Comparison of ENCODE assay signal across 13 cellular contexts in the genomic region with DNA sequence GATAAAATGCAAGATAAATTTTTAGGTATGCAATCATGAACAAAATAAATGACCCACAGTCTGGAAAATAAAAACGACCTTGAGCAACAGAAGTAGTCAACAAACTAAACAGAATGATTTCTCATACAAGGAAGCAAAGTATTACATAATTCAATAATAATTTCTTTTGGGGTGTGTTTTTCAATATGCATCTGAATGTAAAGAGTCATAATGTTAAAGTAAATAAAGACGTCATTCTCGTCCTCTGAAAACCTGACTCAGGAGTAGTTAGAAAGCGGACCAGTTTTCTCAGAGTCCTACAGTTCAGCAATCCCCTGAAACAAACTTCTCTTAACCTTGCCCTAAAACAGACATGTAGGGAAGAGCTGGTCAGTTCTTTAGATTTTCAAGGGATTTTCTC. TPM values are rescaled to one million over a fixed set of nuclear protein-coding genes. Genes with fewer than 3 reads are reported as not detected.
DNase-seq lines count a peak whose midpoint lies in the region; ATAC-seq and TF ChIP-seq lines count a peak whose summit lies in the region.
"Had no signal": no experiment of that assay in that cellular context is flagged by ENCODE, and none has a peak within 500 bp of the region (broad histone marks: within the 10 kb centered on the region; RNA-seq: fewer than 3 reads in every experiment).

No MANE protein-coding gene starts in this region.

- TF ChIP-seq POLR2A in adrenal gland (IDR thresholded peaks at IDR 0.05) (no peak), gastrocnemius medialis (IDR thresholded peaks at IDR 0.05) (no peak)

- peaks cover 3% of the 10 kb centered on the region; the same call in 1 of the 2 replicates for H4K20me1 ChIP-seq in GM23338 (replicated peaks; ENCODE audit: insufficient read depth)

- H3K27ac Mint-ChIP-seq in GM23338, result 0 out of 2 replicates have a peak overlapping the region, but pooled peaks have one; percentile 27
- no peak overlapping the region for H3K27ac Mint-ChIP-seq in stimulated activated naive CD8-positive, alpha-beta T cell treated with anti-CD3 and anti-CD28 coated beads, Interleukin-15, amount 100 ng/mL, for 72 hours
- H3K27ac Mint-ChIP-seq in naive thymus-derived CD8-positive, alpha-beta T cell, result no peak overlapping the region
- H3K27ac Mint-ChIP-seq: activated T-cell treated with anti-CD3 and anti-CD28 coated beads, Interleukin-2, amount 50 U/mL, for 24 hours had no signal

- TF ChIP-seq CTCF in GM23338 (conservative IDR thresholded peaks at IDR 0.05; ENCODE audit: low read depth in 2 of 2), result no peak
- no peak for TF ChIP-seq CTCF in adrenal gland (IDR thresholded peaks at IDR 0.05)
- no peak for TF ChIP-seq CTCF in fibroblast of mammary gland (conservative IDR thresholded peaks at IDR 0.05; ENCODE audit: control insufficient read depth, insufficient read depth, low read depth, low read length)
- no peak for TF ChIP-seq CTCF in gastrocnemius medialis (IDR thresholded peaks at IDR 0.05 in 4 of 5, conservative IDR thresholded peaks at IDR 0.05 in 1 of 5)

- no peaks in the 10 kb centered on the region for H3K9me2 ChIP-seq in GM23338 (ENCODE audit: insufficient read depth)

- no peaks in the 10 kb centered on the region for H3F3A ChIP-seq in GM23338 (replicated peaks; ENCODE audit: low read depth)

- intact Hi-C loops in adrenal gland (cut with DNase I) (loop anchor here in 1 of 2 donors (10.0 kb wide), 1 partner anchor 55 kb away; no protein-coding TSS in a partner anchor), gastrocnemius medialis (cut with DNase I; ENCODE audit: low total_unique reads) (no loop called here)

- no peaks in the 10 kb centered on the region for H3K27me3 ChIP-seq in GM23338 (ENCODE audit: insufficient read depth)
- H3K27me3 ChIP-seq in adrenal gland, result no peaks in the 10 kb centered on the region
- H3K27me3 ChIP-seq in gastrocnemius medialis, result no peaks in the 10 kb centered on the region
- H3K27me3 ChIP-seq: neutrophil had no signal

- no peak overlapping the region for H3K4me3 ChIP-seq in GM23338
- H3K4me3 ChIP-seq in adrenal gland, result no peak overlapping the region
- no peak overlapping the region for H3K4me3 ChIP-seq in fibroblast of mammary gland (ENCODE audit: control insufficient read depth, low read depth, low read length)
- no peak overlapping the region for H3K4me3 ChIP-seq in gastrocnemius medialis

- H3K4me1 ChIP-seq in GM23338 (ENCODE audit: insufficient read depth) (peaks cover 16% of the 10 kb centered on the region), adrenal gland (replicated peaks in 1 of 2) (peaks cover 18 to 20% of the 10 kb centered on the region in 2 donors), gastrocnemius medialis (peaks cover 23 to 26% of the 10 kb centered on the region in 2 donors)

- H3K4me2 ChIP-seq in GM23338, result no peak overlapping the region

- H3K9me3 ChIP-seq in adrenal gland (replicated peaks in 1 of 3) (no peaks in the 10 kb centered on the region), gastrocnemius medialis (no peaks in the 10 kb centered on the region)
- H3K9me3 ChIP-seq: neutrophil had no signal

- no peaks in the 10 kb centered on the region for H3K36me3 ChIP-seq in GM23338 (ENCODE audit: insufficient read depth)
- H3K36me3 ChIP-seq in adrenal gland (replicated peaks in 1 of 2), result no peaks in the 10 kb centered on the region
- no peaks in the 10 kb centered on the region for H3K36me3 ChIP-seq in gastrocnemius medialis
- H3K36me3 ChIP-seq: neutrophil had no signal

- DNase-seq in GM23338 (ENCODE audit: low spot score), result no peak
- DNase-seq in adrenal gland, result no peak
- DNase-seq in fibroblast of mammary gland (ENCODE audit: low read depth), result peak; percentile 42
- no peak for DNase-seq in gastrocnemius medialis
- DNase-seq in stimulated activated naive CD8-positive, alpha-beta T cell treated with anti-CD3 and anti-CD28 coated beads, Interleukin-15, amount 100 ng/mL, for 72 hours, result no peak
- DNase-seq in SHP77 (lab: John Stamatoyannopoulos, UW), result no peak
- DNase-seq in naive thymus-derived CD8-positive, alpha-beta T cell, result no peak
- no peak for DNase-seq in activated naive CD4-positive, alpha-beta T cell treated with anti-CD3 and anti-CD28 coated beads, Interleukin-2, amount 50 U/mL, for 16 hours
- DNase-seq: activated T-cell treated with anti-CD3 and anti-CD28 coated beads, Interleukin-2, amount 50 U/mL, for 24 hours; anterior cingulate cortex; NCI-H1092 treated with DMSO at 0.1 percent for 48 hours; NCI-H526 had no signal

- in situ Hi-C loops in gastrocnemius medialis (cut with MboI; ENCODE audit: low sequenced_read_pairs in 4 of 4), result no loop called here

- no peak overlapping the region for H3K27ac ChIP-seq in GM23338 (ENCODE audit: low read depth)
- H3K27ac ChIP-seq in adrenal gland, result peak overlapping the region in 3 of 5 donors; percentile 3 to 67 (median 61)
- H3K27ac ChIP-seq in gastrocnemius medialis, result peak overlapping the region; percentile 2 to 51 (median 34)
- H3K27ac ChIP-seq: neutrophil had no signal

- ATAC-seq in GM23338, result no peak
- no peak for ATAC-seq in gastrocnemius medialis
- no peak for ATAC-seq in stimulated activated naive CD8-positive, alpha-beta T cell treated with anti-CD3 and anti-CD28 coated beads, Interleukin-15, amount 100 ng/mL, for 72 hours
- ATAC-seq in naive thymus-derived CD8-positive, alpha-beta T cell, result no peak

- peaks cover 97% of the 10 kb centered on the region for H3K79me2 ChIP-seq in GM23338 (replicated peaks; ENCODE audit: insufficient read depth)

- H3K27me3 Mint-ChIP-seq in GM23338 (ENCODE audit: insufficient read depth, low read depth, poor library complexity), result no peaks in the 10 kb centered on the region
- H3K27me3 Mint-ChIP-seq in stimulated activated naive CD8-positive, alpha-beta T cell treated with anti-CD3 and anti-CD28 coated beads, Interleukin-15, amount 100 ng/mL, for 72 hours, result peaks cover 8% of the 10 kb centered on the region
- peaks cover 0 to 17% (median 14%) of the 10 kb centered on the region in 5 donors for H3K27me3 Mint-ChIP-seq in naive thymus-derived CD8-positive, alpha-beta T cell

- H3K4me3 Mint-ChIP-seq in GM23338, result no peak overlapping the region
- no peak overlapping the region for H3K4me3 Mint-ChIP-seq in stimulated activated naive CD8-positive, alpha-beta T cell treated with anti-CD3 and anti-CD28 coated beads, Interleukin-15, amount 100 ng/mL, for 72 hours
- H3K4me3 Mint-ChIP-seq in naive thymus-derived CD8-positive, alpha-beta T cell, result no peak overlapping the region
- H3K4me3 Mint-ChIP-seq: activated T-cell treated with anti-CD3 and anti-CD28 coated beads, Interleukin-2, amount 50 U/mL, for 24 hours had no signal

- 39 to 49% (median 45%) methylated on average over 4 of the region's 4 CpGs for WGBS in adrenal gland, 4 donors

- POLR2A ChIA-PET in naive thymus-derived CD8-positive, alpha-beta T cell (lab: Charles Lee), result no interaction called here

- no peaks in the 10 kb centered on the region; the same call in 2 of the 3 replicates for H3K9me3 Mint-ChIP-seq in GM23338
- no peaks in the 10 kb centered on the region for H3K9me3 Mint-ChIP-seq in stimulated activated naive CD8-positive, alpha-beta T cell treated with anti-CD3 and anti-CD28 coated beads, Interleukin-15, amount 100 ng/mL, for 72 hours
- peaks cover 0 to 8% (median 0%) of the 10 kb centered on the region in 9 donors for H3K9me3 Mint-ChIP-seq in naive thymus-derived CD8-positive, alpha-beta T cell

- H3K4me1 Mint-ChIP-seq in GM23338, result peaks cover 23% of the 10 kb centered on the region
- no peaks in the 10 kb centered on the region for H3K4me1 Mint-ChIP-seq in stimulated activated naive CD8-positive, alpha-beta T cell treated with anti-CD3 and anti-CD28 coated beads, Interleukin-15, amount 100 ng/mL, for 72 hours
- H3K4me1 Mint-ChIP-seq in naive thymus-derived CD8-positive, alpha-beta T cell, result no peaks in the 10 kb centered on the region

- H3K36me3 Mint-ChIP-seq in GM23338 (ENCODE audit: low read depth), result peaks cover 3% of the 10 kb centered on the region; the same call in 2 of the 3 replicates
- no peaks in the 10 kb centered on the region for H3K36me3 Mint-ChIP-seq in naive thymus-derived CD8-positive, alpha-beta T cell

- no peak overlapping the region for H2AFZ ChIP-seq in GM23338

TF ChIP-seq in GM23338, 12 proteins besides CTCF, POLR2A, EP300 and RAD21 (continues in another document):
- TF ChIP-seq ZNF331 (CRISPR knock-in tag; IDR thresholded peaks at IDR 0.05; ENCODE audit: low read depth) (no peak), STAT1 (IDR thresholded peaks at IDR 0.05; ENCODE audit: unreplicated experiment) (no peak), CREB1 (CRISPR knock-in tag; IDR thresholded peaks at IDR 0.05; ENCODE audit: low read depth) (no peak), ZNF114 (CRISPR knock-in tag; IDR thresholded peaks at IDR 0.05) (no peak)
- TF ChIP-seq, protein P1, sequence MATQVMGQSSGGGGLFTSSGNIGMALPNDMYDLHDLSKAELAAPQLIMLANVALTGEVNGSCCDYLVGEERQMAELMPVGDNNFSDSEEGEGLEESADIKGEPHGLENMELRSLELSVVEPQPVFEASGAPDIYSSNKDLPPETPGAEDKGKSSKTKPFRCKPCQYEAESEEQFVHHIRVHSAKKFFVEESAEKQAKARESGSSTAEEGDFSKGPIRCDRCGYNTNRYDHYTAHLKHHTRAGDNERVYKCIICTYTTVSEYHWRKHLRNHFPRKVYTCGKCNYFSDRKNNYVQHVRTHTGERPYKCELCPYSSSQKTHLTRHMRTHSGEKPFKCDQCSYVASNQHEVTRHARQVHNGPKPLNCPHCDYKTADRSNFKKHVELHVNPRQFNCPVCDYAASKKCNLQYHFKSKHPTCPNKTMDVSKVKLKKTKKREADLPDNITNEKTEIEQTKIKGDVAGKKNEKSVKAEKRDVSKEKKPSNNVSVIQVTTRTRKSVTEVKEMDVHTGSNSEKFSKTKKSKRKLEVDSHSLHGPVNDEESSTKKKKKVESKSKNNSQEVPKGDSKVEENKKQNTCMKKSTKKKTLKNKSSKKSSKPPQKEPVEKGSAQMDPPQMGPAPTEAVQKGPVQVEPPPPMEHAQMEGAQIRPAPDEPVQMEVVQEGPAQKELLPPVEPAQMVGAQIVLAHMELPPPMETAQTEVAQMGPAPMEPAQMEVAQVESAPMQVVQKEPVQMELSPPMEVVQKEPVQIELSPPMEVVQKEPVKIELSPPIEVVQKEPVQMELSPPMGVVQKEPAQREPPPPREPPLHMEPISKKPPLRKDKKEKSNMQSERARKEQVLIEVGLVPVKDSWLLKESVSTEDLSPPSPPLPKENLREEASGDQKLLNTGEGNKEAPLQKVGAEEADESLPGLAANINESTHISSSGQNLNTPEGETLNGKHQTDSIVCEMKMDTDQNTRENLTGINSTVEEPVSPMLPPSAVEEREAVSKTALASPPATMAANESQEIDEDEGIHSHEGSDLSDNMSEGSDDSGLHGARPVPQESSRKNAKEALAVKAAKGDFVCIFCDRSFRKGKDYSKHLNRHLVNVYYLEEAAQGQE (IDR thresholded peaks at IDR 0.05; ENCODE audit: unreplicated experiment), result no peak

RNA-seq across cellular contexts. Expression of a gene that starts 18.6 kb away (rescaled TPM):
- 29.4 and 40.1 TPM in 2 replicates for total RNA-seq in GM23338 (2014; rRNA removed; shearing (Covaris generic))
- polyA plus RNA-seq in GM23338 (2016; fragmentation: Nextera tagmentation; extraction: Ambion mirVana) (12.2 and 17.7 TPM in 2 replicates), adrenal gland (10 to 100 TPM in 2 of 3 donors, 1 to 10 TPM in 1; 7.4 to 21.7 (median 14.1) TPM)
- total RNA-seq in adrenal gland (10 to 100 TPM; 32.8 to 73.8 (median 42.6) TPM), gastrocnemius medialis (10 to 100 TPM; 13.9 to 30.6 (median 16.6) TPM)
- 1 to 10 TPM; 1.3 to 1.5 TPM for total RNA-seq in naive thymus-derived CD8-positive, alpha-beta T cell
- under 1 TPM; 0.01 to 0.18 (median 0.09) TPM for polyA plus RNA-seq in naive thymus-derived CD8-positive, alpha-beta T cell

Comparison
In these comparisons a context has a peak if more than half of its experiments do, and no peak if none do; other contexts are left out.
1. RNA of a gene that starts 18.6 kb away (total RNA-seq): 32.8 to 73.8 TPM in adrenal gland, 29.4 to 40.1 TPM in GM23338 and 13.9 to 30.6 TPM in gastrocnemius medialis; 1.3 to 1.5 TPM in naive thymus-derived CD8-positive, alpha-beta T cell; every median in the first group is over 4 times any median in the second.